Comparison of ENCODE assay signal across 8 cellular contexts in the genomic region with DNA sequence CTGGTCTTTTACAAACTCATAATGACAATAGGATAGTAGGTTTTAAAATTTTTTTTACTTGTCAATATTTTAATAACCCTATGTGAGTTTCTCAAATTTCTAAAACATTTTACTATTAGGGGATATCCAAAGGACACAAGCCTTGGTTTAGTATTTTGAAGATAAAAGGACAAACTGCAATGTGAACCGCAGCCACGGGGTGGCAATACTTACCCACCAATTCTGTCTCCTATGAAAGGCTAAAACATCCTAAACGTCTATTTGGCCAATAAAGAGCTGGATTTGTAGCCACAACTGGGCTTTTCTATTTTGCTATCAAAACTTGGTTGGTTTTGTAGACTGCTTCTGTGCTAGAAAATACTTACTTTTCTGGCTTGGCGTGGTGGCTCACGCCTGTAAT. TPM values are rescaled to one million over a fixed set of nuclear protein-coding genes. Genes with fewer than 3 reads are reported as not detected.
DNase-seq lines count a peak whose midpoint lies in the region; ATAC-seq and TF ChIP-seq lines count a peak whose summit lies in the region.
"Not testable (repeated sequence)": the region's sequence is repeated elsewhere in the genome, so short reads cannot be mapped to it uniquely, and the experiment has no call there.

No MANE protein-coding gene starts in this region.

- not testable (repeated sequence) for H3K36me3 ChIP-seq in BE2C

- H3K4me1 Mint-ChIP-seq in HFFc6 (ENCODE audit: low read depth); natural killer cell treated with Interleukin-12 subunit alpha and Interleukin-12 subunit beta and Interleukin-15 and Interleukin-18, amount 100 ng/mL, for 72 hours (ENCODE audit: low read depth in 2 of 2): not testable (repeated sequence)

- not testable (repeated sequence) for H3K27ac Mint-ChIP-seq in HFFc6; natural killer cell treated with Interleukin-12 subunit alpha and Interleukin-12 subunit beta and Interleukin-15 and Interleukin-18, amount 100 ng/mL, for 72 hours

- H3K4me3 Mint-ChIP-seq in HFFc6; natural killer cell treated with Interleukin-12 subunit alpha and Interleukin-12 subunit beta and Interleukin-15 and Interleukin-18, amount 100 ng/mL, for 72 hours: not testable (repeated sequence)

- ATAC-seq in natural killer cell treated with Interleukin-12 subunit alpha and Interleukin-12 subunit beta and Interleukin-15 and Interleukin-18, amount 100 ng/mL, for 72 hours: not testable (repeated sequence)

- TF ChIP-seq CTCF in BE2C (IDR thresholded peaks at IDR 0.05; ENCODE audit: low read depth, low read length) (peak; percentile 51), HFFc6 (IDR thresholded peaks at IDR 0.05) (peak; percentile 76), WI38 (IDR thresholded peaks at IDR 0.05; ENCODE audit: low read depth, low read length) (peak; percentile 16; the same call in 1 of the 2 replicates), fibroblast of mammary gland (conservative IDR thresholded peaks at IDR 0.05; ENCODE audit: control insufficient read depth, insufficient read depth, low read depth, low read length) (peak; percentile 37)

- not testable (repeated sequence) for H3K36me3 Mint-ChIP-seq in HFFc6 (ENCODE audit: low read depth); natural killer cell treated with Interleukin-12 subunit alpha and Interleukin-12 subunit beta and Interleukin-15 and Interleukin-18, amount 100 ng/mL, for 72 hours

- not testable (repeated sequence) for H3K27me3 Mint-ChIP-seq in HFFc6 (ENCODE audit: insufficient read depth); natural killer cell treated with Interleukin-12 subunit alpha and Interleukin-12 subunit beta and Interleukin-15 and Interleukin-18, amount 100 ng/mL, for 72 hours

- DNase-seq in BE2C (peak; percentile 67), HFFc6 (peak; percentile 64), NCI-H82 treated with DMSO at 0.1 percent for 48 hours (lab: John Stamatoyannopoulos, UW; ENCODE audit: unreplicated experiment) (peak; percentile 11)
- peak; percentile 7 to 68 (median 40) for DNase-seq in activated naive CD4-positive, alpha-beta T cell (lab: John Stamatoyannopoulos, UW)
- DNase-seq in fibroblast of mammary gland (ENCODE audit: low read depth): not testable (repeated sequence)
- DNase-seq in natural killer cell treated with Interleukin-12 subunit alpha and Interleukin-12 subunit beta and Interleukin-15 and Interleukin-18, amount 100 ng/mL, for 72 hours (ENCODE audit: low spot score): peak; percentile 75
- DNase-seq in stimulated activated CD8-positive, alpha-beta memory T cell treated with anti-CD3 and anti-CD28 coated beads, Interleukin-12 subunit alpha, Interleukin-12 subunit beta, amount 100 ng/mL, for 4 hours (ENCODE audit: low read depth): peak; percentile 50

- not testable (repeated sequence) for H3K27me3 ChIP-seq in BE2C

- H3K4me1 ChIP-seq in BE2C: not testable (repeated sequence)

- H3K4me3 ChIP-seq in BE2C (ENCODE audit: low read depth, low read length); WI38 (ENCODE audit: low read depth, low read length); fibroblast of mammary gland (ENCODE audit: control insufficient read depth, low read depth, low read length): not testable (repeated sequence)

- H3K9me3 Mint-ChIP-seq in HFFc6; natural killer cell treated with Interleukin-12 subunit alpha and Interleukin-12 subunit beta and Interleukin-15 and Interleukin-18, amount 100 ng/mL, for 72 hours: not testable (repeated sequence)

- H3K9me3 ChIP-seq in BE2C: not testable (repeated sequence)

RNA-seq across cellular contexts. Expression of gene RCC1L, which starts 4.0 kb away (rescaled TPM):
- polyA plus RNA-seq in BE2C (2012; ENCODE audit: insufficient read depth, insufficient read length, low read depth): 59.4 TPM
- total RNA-seq in HFFc6 (2021; fragmentation: NEBNext Ultra II Directional; extraction: Animal tissue kit (Norgen Biotek cat#: 25700)): 10 to 100 TPM; 46.3 to 56.1 (median 49.2) TPM
- total RNA-seq in natural killer cell treated with Interleukin-12 subunit alpha and Interleukin-12 subunit beta and Interleukin-15 and Interleukin-18, amount 100 ng/mL, for 72 hours: 10 to 100 TPM; 52.5 to 77.7 TPM

RNA-seq across cellular contexts. Expression of gene GTF2IRD2B, which starts 14.8 kb away (rescaled TPM):
- polyA plus RNA-seq in BE2C (2012; ENCODE audit: insufficient read depth, insufficient read length, low read depth): 17.1 TPM
- 10 to 100 TPM; 14.7 to 21.8 (median 18.1) TPM for total RNA-seq in HFFc6 (2021; fragmentation: NEBNext Ultra II Directional; extraction: Animal tissue kit (Norgen Biotek cat#: 25700))
- 10 to 100 TPM; 20.5 to 21.4 TPM for total RNA-seq in natural killer cell treated with Interleukin-12 subunit alpha and Interleukin-12 subunit beta and Interleukin-15 and Interleukin-18, amount 100 ng/mL, for 72 hours

Comparison
In these comparisons a context has a peak if more than half of its experiments do, and no peak if none do; other contexts are left out.
1. CTCF ChIP-seq: peak in every context shown above with its lines; median percentile 76 in HFFc6; 51 in BE2C; 37 in fibroblast of mammary gland; 16 in WI38.